In genomic region chr1:223642155-223642689, GRCh38 we compare ENCODE assay signal across 17 cellular contexts. TPM values are rescaled to one million over a fixed set of nuclear protein-coding genes. Genes with fewer than 3 reads are reported as not detected.
A peak's percentile ranks its signal among the peaks of the same experiment; 100 is the strongest.
DNase-seq lines count a peak whose midpoint lies in the region; ATAC-seq, FAIRE-seq and TF ChIP-seq lines count a peak whose summit lies in the region.
"Had no signal": no experiment of that assay in that cellular context is flagged by ENCODE, and none has a peak within 500 bp of the region (broad histone marks: within the 10 kb centered on the region; RNA-seq: fewer than 3 reads in every experiment).

No MANE protein-coding gene starts in this region.

- no peak for ATAC-seq in HepG2
- ATAC-seq in foreskin keratinocyte = peak; percentile 23
- no peak for ATAC-seq in GM19035 (IDR thresholded peaks at IDR 0.05; ENCODE audit: unreplicated experiment)
- no peak for ATAC-seq in HG03354 (IDR thresholded peaks at IDR 0.05; ENCODE audit: poor library complexity, severe bottlenecking, unreplicated experiment)

- H3K27ac ChIP-seq in liver (ENCODE audit: low read depth in 1 of 2, low read length in 2 of 2) (peak overlapping the region; percentile 62 to 86), HepG2 (ENCODE audit: extremely low read length, insufficient read depth, low read length) (no peak overlapping the region), foreskin keratinocyte (no peak overlapping the region)

- H3K9ac ChIP-seq in liver (ENCODE audit: low read depth in 1 of 2, low read length in 2 of 2) (no peak overlapping the region), HepG2 (ENCODE audit: insufficient read depth, low read depth, low read length) (no peak overlapping the region)

- H3K4me1 ChIP-seq in liver (ENCODE audit: control insufficient read depth in 4 of 4, insufficient read depth in 4 of 4, low read length in 3 of 4) = peaks cover 4 to 44% (median 35%) of the 10 kb centered on the region in 4 donors
- no peaks in the 10 kb centered on the region for H3K4me1 ChIP-seq in HepG2 (ENCODE audit: insufficient read depth, low read length)
- H3K4me1 ChIP-seq in foreskin keratinocyte = peaks cover 8% of the 10 kb centered on the region

- 77% methylated on average over 9 of the region's 9 CpGs for WGBS in liver
- WGBS in HepG2 (ENCODE audit: low lambda C conversion rate) = 36% methylated on average over 9 of the region's 9 CpGs

- no TSS peak for BruUV-seq in HepG2 (replicated peaks; lab: Mats Ljungman, UMichigan)

- H2AFZ ChIP-seq in HepG2 (ENCODE audit: low read length) = no peak overlapping the region

- POLR2A ChIA-PET in HepG2 (lab: Yijun Ruan, JAX) = no interaction called here

- H3K27me3 ChIP-seq in liver (ENCODE audit: control insufficient read depth in 4 of 4, insufficient read depth in 4 of 4, low read length in 3 of 4) = no peaks in the 10 kb centered on the region
- H3K27me3 ChIP-seq in HepG2 (ENCODE audit: control insufficient read depth in 1 of 2, insufficient read depth in 2 of 2, low read length in 2 of 2) = peaks cover 0 to 28% of the 10 kb centered on the region in 2 experiments; a peak in 3 of 5 replicates
- no peaks in the 10 kb centered on the region for H3K27me3 ChIP-seq in foreskin keratinocyte
- H3K27me3 ChIP-seq: Peyer's patch had no signal

- no peaks in the 10 kb centered on the region for H3K79me2 ChIP-seq in HepG2 (ENCODE audit: insufficient read depth, low read length)

- no peak overlapping the region for H3K4me2 ChIP-seq in HepG2 (ENCODE audit: low read depth, low read length)

- no peaks in the 10 kb centered on the region for H4K20me1 ChIP-seq in HepG2 (ENCODE audit: insufficient read depth, low read length)

- intact Hi-C loops in HepG2 (cut with micrococcal nuclease; ENCODE audit: unreplicated experiment) (no loop called here), head of caudate nucleus (cut with DNase I) (no loop called here)

- TF ChIP-seq POLR2A in HepG2 (IDR thresholded peaks at IDR 0.05; ENCODE audit: insufficient read depth in 1 of 2, low read depth in 2 of 2, low read length in 2 of 2) = no peak

- no peak for TF ChIP-seq RAD21 in liver (IDR thresholded peaks at IDR 0.05)
- TF ChIP-seq RAD21 in HepG2 (CRISPR knock-in tag; IDR thresholded peaks at IDR 0.05) = no peak

- in situ Hi-C loops in HepG2 (cut with HindIII; ENCODE audit: extremely low pct_ligation_motif_present, low pct_unique_long_range_greater_than_20kb) = no loop called here

- no peak for FAIRE-seq in HepG2 (lab: Jason Lieb, UNC)

- H3K36me3 ChIP-seq in liver (ENCODE audit: control insufficient read depth in 4 of 4, insufficient read depth in 3 of 4, low read depth in 1 of 4, low read length in 3 of 4) (no peaks in the 10 kb centered on the region), HepG2 (replicated peaks in 1 of 2; ENCODE audit: control insufficient read depth in 1 of 2, insufficient read depth in 2 of 2, low read length in 2 of 2) (no peaks in the 10 kb centered on the region)
- H3K36me3 ChIP-seq: HAP-1, Peyer's patch had no signal

- no peak overlapping the region for H3K4me3 ChIP-seq in liver (ENCODE audit: low read depth in 1 of 3, low read length in 3 of 3)
- no peak overlapping the region for H3K4me3 ChIP-seq in HepG2 (replicated peaks in 1 of 3; ENCODE audit: insufficient read depth in 1 of 3, low read depth in 2 of 3, low read length in 3 of 3)
- H3K4me3 ChIP-seq: HAP-1, Peyer's patch had no signal

- no peak for TF ChIP-seq CTCF in liver (IDR thresholded peaks at IDR 0.05; ENCODE audit: low read depth, low read length, missing input control)
- TF ChIP-seq CTCF in HepG2 (CRISPR knock-in tag; IDR thresholded peaks at IDR 0.05) = no peak
- TF ChIP-seq CTCF in foreskin keratinocyte (conservative IDR thresholded peaks at IDR 0.05) = no peak

- DNase-seq in HepG2 (ENCODE audit: low spot score) = no peak
- peak; percentile 67 for DNase-seq in NCI-H345 (lab: John Stamatoyannopoulos, UW)
- no peak for DNase-seq in foreskin keratinocyte
- no peak for DNase-seq in DMS53 treated with DMSO at 0.1 percent for 48 hours (lab: John Stamatoyannopoulos, UW; ENCODE audit: unreplicated experiment)
- DNase-seq in head of caudate nucleus = no peak
- DNase-seq: C1 segment of cervical spinal cord, MV-4-11, NCI-H2171 treated with DMSO at 0.1 percent for 48 hours, NCI-H526 treated with DMSO at 0.1 percent for 48 hours, SHP77 treated with DMSO at 0.1 percent for 48 hours had no signal

- no peak for TF ChIP-seq EP300 in HepG2 (IDR thresholded peaks at IDR 0.05; ENCODE audit: low read depth in 2 of 2, low read length in 2 of 2)
- no peak for TF ChIP-seq EP300 in HepG2 (CRISPR knock-in tag; IDR thresholded peaks at IDR 0.05; ENCODE audit: borderline replicate concordance)

- no peaks in the 10 kb centered on the region for H3K9me3 ChIP-seq in liver (ENCODE audit: control insufficient read depth in 4 of 4, low read length in 3 of 4)
- no peaks in the 10 kb centered on the region for H3K9me3 ChIP-seq in HepG2 (ENCODE audit: low read length)
- H3K9me3 ChIP-seq: HAP-1, Peyer's patch had no signal

- CTCF ChIA-PET in HepG2 (lab: Yijun Ruan, JAX; ENCODE audit: low intra/inter-chr PET ratio, low total read pairs) = no interaction called here

TF ChIP-seq in liver, 16 proteins besides CTCF, POLR2A, EP300 and RAD21 (continues in another document):
- no peak for TF ChIP-seq FOXA2 (IDR thresholded peaks at IDR 0.05)
- no peak for TF ChIP-seq MAX (IDR thresholded peaks at IDR 0.05)
- no peak for TF ChIP-seq TAF1 (conservative IDR thresholded peaks at IDR 0.05)
- no peak for TF ChIP-seq RXRA (IDR thresholded peaks at IDR 0.05)

TF ChIP-seq in HepG2, 621 proteins besides CTCF, POLR2A, EP300 and RAD21:
- TF ChIP-seq ZNF589 (CRISPR knock-in tag; conservative IDR thresholded peaks at IDR 0.05) = no peak
- TF ChIP-seq CHD4 (IDR thresholded peaks at IDR 0.05; ENCODE audit: borderline replicate concordance, low read length) = no peak
- no peak for TF ChIP-seq NONO (IDR thresholded peaks at IDR 0.05)
- no peak for TF ChIP-seq NONO (CRISPR knock-in tag; conservative IDR thresholded peaks at IDR 0.05)
TF ChIP-seq in HepG2: peak in this region for 0.

RNA-seq across cellular contexts. Expression of gene CAPN8, which starts 23.3 kb away (rescaled TPM):
- under 1 TPM in 1 of 2 donors, not detected in 1; 0.08 TPM for total RNA-seq in liver
- under 1 TPM in 1 of 2 donors, not detected in 1; 0.16 TPM for polyA plus RNA-seq in liver
- 0.20 TPM in 1 of 2 replicates, not detected in the other for total RNA-seq in HepG2 (2016; rRNA removed; fragmentation: Illumina TruSeq; extraction: Trizol)
- total RNA-seq in HepG2 (2016; cell fraction: cytosol; rRNA removed; fragmentation: Illumina TruSeq; extraction: Trizol; ENCODE audit: low read depth) = not detected in 2 replicates
- total RNA-seq in HepG2 (2016; cell fraction: insoluble cytoplasmic fraction; rRNA removed; fragmentation: Illumina TruSeq; extraction: Trizol) = 0.11 TPM in 1 of 2 replicates, not detected in the other
- total RNA-seq in HepG2 (2016; cell fraction: membrane; rRNA removed; fragmentation: Illumina TruSeq; extraction: Trizol) = not detected in 2 replicates
- 0.31 TPM in 1 of 2 replicates, not detected in the other for total RNA-seq in HepG2 (2016; cell fraction: nucleus; rRNA removed; fragmentation: Illumina TruSeq; extraction: Trizol)
- polyA plus RNA-seq in HepG2 (2011; rRNA removed) = 0.25 TPM in 2 replicates
- polyA plus RNA-seq in HepG2 (2011; cell fraction: cytosol; rRNA removed) = 0.05 TPM in 1 of 2 replicates, not detected in the other
- 1.1 and 2.0 TPM in 2 replicates for polyA plus RNA-seq in HepG2 (2011; cell fraction: nucleus; rRNA removed)
- 0.47 and 0.49 TPM in 2 replicates for polyA plus RNA-seq in HepG2 (2012)
- polyA plus RNA-seq in HepG2 (2016; cell fraction: cytosol; fragmentation: Illumina TruSeq; extraction: Trizol; ENCODE audit: low read depth) = not detected in 2 replicates
- polyA plus RNA-seq in HepG2 (2016; cell fraction: insoluble cytoplasmic fraction; fragmentation: Illumina TruSeq; extraction: Trizol; ENCODE audit: low read depth) = not detected in 2 replicates
- polyA plus RNA-seq in HepG2 (2016; cell fraction: membrane; fragmentation: Illumina TruSeq; extraction: Trizol; ENCODE audit: low read depth) = not detected in 2 replicates
- polyA plus RNA-seq in HepG2 (2016; cell fraction: nucleus; fragmentation: Illumina TruSeq; extraction: Trizol; ENCODE audit: insufficient read depth, low read depth) = 1.4 TPM in 1 of 2 replicates, not detected in the other
- 0.58 TPM in 1 of 2 replicates, not detected in the other for polyA minus RNA-seq in HepG2 (2011; rRNA and poly(A)+ RNA removed; ENCODE audit: low replicate concordance)
- polyA minus RNA-seq in HepG2 (2011; cell fraction: cytosol; rRNA and poly(A)+ RNA removed) = not detected in 2 replicates
- 0.87 and 1.0 TPM in 2 replicates for polyA minus RNA-seq in HepG2 (2011; cell fraction: nucleus; rRNA and poly(A)+ RNA removed)
- 0.68 and 1.1 TPM in 2 replicates for total RNA-seq in foreskin keratinocyte
- 0.55 and 0.73 TPM in 2 replicates for polyA plus RNA-seq in foreskin keratinocyte
- total RNA-seq: A172 had no signal
- polyA plus RNA-seq: IgD-negative memory B cell had no signal

Comparison
In these comparisons a context has a peak if more than half of its experiments do, and no peak if none do; other contexts are left out.
1. H3K27ac ChIP-seq: peak in liver (2 of 2); none in HepG2 (single experiment) and foreskin keratinocyte (single experiment).